ENCODE assay signal across 1 cellular context in genomic region chr4:3407930-3408792, GRCh38.
A peak's percentile ranks its signal among the peaks of the same experiment; 100 is the strongest.
TF ChIP-seq lines count a peak whose summit lies in the region.

No MANE protein-coding gene starts in this region.

TF ChIP-seq in HepG2, 621 proteins besides CTCF, POLR2A, EP300 and RAD21 (continued from another document):
- TF ChIP-seq RERE (CRISPR knock-in tag; IDR thresholded peaks at IDR 0.05; ENCODE audit: low read depth) (peak; percentile 57; the same call in 1 of the 2 replicates), ZSCAN22 (CRISPR knock-in tag; IDR thresholded peaks at IDR 0.05) (no peak), ZFP91 (CRISPR knock-in tag; IDR thresholded peaks at IDR 0.05; ENCODE audit: borderline replicate concordance) (peak; percentile 57), ZNF382 (CRISPR knock-in tag; IDR thresholded peaks at IDR 0.05; ENCODE audit: borderline replicate concordance) (no peak), CERS6 (CRISPR knock-in tag; IDR thresholded peaks at IDR 0.05) (no peak), GFI1 (CRISPR knock-in tag; IDR thresholded peaks at IDR 0.05; ENCODE audit: borderline replicate concordance) (no peak), ZNF292 (CRISPR knock-in tag; IDR thresholded peaks at IDR 0.05; ENCODE audit: borderline replicate concordance, low read depth) (peak; percentile 14; the same call in 1 of the 2 replicates), HMGA1 (CRISPR knock-in tag; conservative IDR thresholded peaks at IDR 0.05) (no peak), ZNF501 (CRISPR knock-in tag; IDR thresholded peaks at IDR 0.05) (peak; percentile 71), ZNF598 (CRISPR knock-in tag; IDR thresholded peaks at IDR 0.05; ENCODE audit: borderline replicate concordance) (no peak), SATB2 (CRISPR knock-in tag; IDR thresholded peaks at IDR 0.05) (no peak), IRF1 (CRISPR knock-in tag; IDR thresholded peaks at IDR 0.05; ENCODE audit: low read depth) (no peak), FIP1L1 (IDR thresholded peaks at IDR 0.05; ENCODE audit: borderline replicate concordance, insufficient read depth, low read depth, low read length) (no peak), SP140L (CRISPR knock-in tag; IDR thresholded peaks at IDR 0.05; ENCODE audit: borderline replicate concordance) (no peak), MEIS2 (CRISPR knock-in tag; IDR thresholded peaks at IDR 0.05) (no peak), ZMAT3 (CRISPR knock-in tag; conservative IDR thresholded peaks at IDR 0.05) (peak; percentile 36; the same call in 1 of the 2 replicates), SKI (IDR thresholded peaks at IDR 0.05; ENCODE audit: partially characterized antibody) (peak; percentile 84), KIAA2018 (CRISPR knock-in tag; IDR thresholded peaks at IDR 0.05; ENCODE audit: borderline replicate concordance) (no peak), FOXP1 (IDR thresholded peaks at IDR 0.05) (no peak), FOXP1 (CRISPR knock-in tag; IDR thresholded peaks at IDR 0.05) (peak; percentile 54; the same call in 1 of the 2 replicates), ZNF784 (CRISPR knock-in tag; IDR thresholded peaks at IDR 0.05; ENCODE audit: borderline replicate concordance) (peak; percentile 75), CSRNP1 (CRISPR knock-in tag; IDR thresholded peaks at IDR 0.05) (no peak)
TF ChIP-seq in HepG2: peak in this region for 245.
